In genomic region chr11:114059278-114059983, GRCh38 we compare ENCODE assay signal across 8 cellular contexts. TPM values are rescaled to one million over a fixed set of nuclear protein-coding genes. Genes with fewer than 3 reads are reported as not detected.
A peak's percentile ranks its signal among the peaks of the same experiment; 100 is the strongest.
DNase-seq lines count a peak whose midpoint lies in the region; ATAC-seq and TF ChIP-seq lines count a peak whose summit lies in the region.

A gene with protein sequence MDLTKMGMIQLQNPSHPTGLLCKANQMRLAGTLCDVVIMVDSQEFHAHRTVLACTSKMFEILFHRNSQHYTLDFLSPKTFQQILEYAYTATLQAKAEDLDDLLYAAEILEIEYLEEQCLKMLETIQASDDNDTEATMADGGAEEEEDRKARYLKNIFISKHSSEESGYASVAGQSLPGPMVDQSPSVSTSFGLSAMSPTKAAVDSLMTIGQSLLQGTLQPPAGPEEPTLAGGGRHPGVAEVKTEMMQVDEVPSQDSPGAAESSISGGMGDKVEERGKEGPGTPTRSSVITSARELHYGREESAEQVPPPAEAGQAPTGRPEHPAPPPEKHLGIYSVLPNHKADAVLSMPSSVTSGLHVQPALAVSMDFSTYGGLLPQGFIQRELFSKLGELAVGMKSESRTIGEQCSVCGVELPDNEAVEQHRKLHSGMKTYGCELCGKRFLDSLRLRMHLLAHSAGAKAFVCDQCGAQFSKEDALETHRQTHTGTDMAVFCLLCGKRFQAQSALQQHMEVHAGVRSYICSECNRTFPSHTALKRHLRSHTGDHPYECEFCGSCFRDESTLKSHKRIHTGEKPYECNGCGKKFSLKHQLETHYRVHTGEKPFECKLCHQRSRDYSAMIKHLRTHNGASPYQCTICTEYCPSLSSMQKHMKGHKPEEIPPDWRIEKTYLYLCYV (plus strand): TSS chr11:114059711. CDS start chr11:114063301, 3,590 bp downstream.

- H3K4me3 Mint-ChIP-seq in activated CD8-positive, alpha-beta T cell treated with anti-CD3 and anti-CD28 coated beads for 36 hours = peak within 1 kb of the TSS; percentile 72

- H3K36me3 Mint-ChIP-seq in activated CD8-positive, alpha-beta T cell treated with anti-CD3 and anti-CD28 coated beads for 36 hours (ENCODE audit: low read depth) = no peaks in the 10 kb centered on the region

- peak within 1 kb of the TSS; percentile 85 for H3K4me3 ChIP-seq in lower lobe of right lung

- POLR2A ChIA-PET in activated CD8-positive, alpha-beta T cell treated with anti-CD3 and anti-CD28 coated beads for 36 hours (lab: Charles Lee) = interaction anchor here (1.1 kb wide), 1 partner anchor 121 kb away, joined by 3 read pairs; no protein-coding TSS in a partner anchor

- H3K27ac Mint-ChIP-seq in activated CD8-positive, alpha-beta T cell treated with anti-CD3 and anti-CD28 coated beads for 36 hours = no peak within 1 kb of the TSS

- DNase-seq in CMK (ENCODE audit: low read depth) = peak; percentile 64
- DNase-seq in NCI-H2029 treated with DMSO at 0.1 percent for 48 hours (lab: John Stamatoyannopoulos, UW) = peak; percentile 56
- peak; percentile 59 for DNase-seq in activated CD8-positive, alpha-beta T cell treated with anti-CD3 and anti-CD28 coated beads for 36 hours
- peak; percentile 91 for DNase-seq in ecto neural progenitor cell (ENCODE audit: low spot score)
- peak; percentile 91 for DNase-seq in lower lobe of right lung
- DNase-seq in stimulated activated CD4-positive, alpha-beta T cell treated with anti-CD3 and anti-CD28 coated beads, TNF-alpha, amount 100 ng/mL, for 24 hours (ENCODE audit: low read depth in 3 of 3) = peak in 2 of 3 experiments; percentile 19 to 38
- DNase-seq in GOT3 (lab: John Stamatoyannopoulos, UW) = no peak

- no peak for TF ChIP-seq CTCF in activated CD8-positive, alpha-beta T cell treated with anti-CD3 and anti-CD28 coated beads for 36 hours (IDR thresholded peaks at IDR 0.05)
- no peak for TF ChIP-seq CTCF in lower lobe of right lung (IDR thresholded peaks at IDR 0.05)

- ATAC-seq in activated CD8-positive, alpha-beta T cell treated with anti-CD3 and anti-CD28 coated beads for 36 hours = peak; percentile 71
- peak; percentile 68 to 85 for ATAC-seq in lower lobe of right lung
- no peak for ATAC-seq in HG03457 (IDR thresholded peaks at IDR 0.05; ENCODE audit: unreplicated experiment)

- no peaks in the 10 kb centered on the region for H3K9me3 ChIP-seq in lower lobe of right lung

- CTCF ChIA-PET in activated CD8-positive, alpha-beta T cell treated with anti-CD3 and anti-CD28 coated beads for 36 hours (lab: Charles Lee) = interaction anchor here (1.0 to 2.2 kb wide), 4 partner anchors 10 to 202 kb away, joined by 3 to 8 read pairs (median 6); no protein-coding TSS in a partner anchor

- H3K4me1 ChIP-seq in lower lobe of right lung = peaks cover 45% of the 10 kb centered on the region

- peaks cover 3% of the 10 kb centered on the region for H3K4me1 Mint-ChIP-seq in activated CD8-positive, alpha-beta T cell treated with anti-CD3 and anti-CD28 coated beads for 36 hours (ENCODE audit: low read depth)

- intact Hi-C loops in activated CD8-positive, alpha-beta T cell treated with anti-CD3 and anti-CD28 coated beads for 36 hours (cut with micrococcal nuclease) = loop anchor here (10.0 kb wide), 1 partner anchor 65 kb away; no protein-coding TSS in a partner anchor
- intact Hi-C loops in lower lobe of right lung (cut with DNase I) = no loop called here

- peak within 1 kb of the TSS; percentile 98 for H3K27ac ChIP-seq in lower lobe of right lung

- H3K9me3 Mint-ChIP-seq in activated CD8-positive, alpha-beta T cell treated with anti-CD3 and anti-CD28 coated beads for 36 hours = no peaks in the 10 kb centered on the region

- H3K27me3 Mint-ChIP-seq in activated CD8-positive, alpha-beta T cell treated with anti-CD3 and anti-CD28 coated beads for 36 hours = peaks cover 38% of the 10 kb centered on the region

- H3K27me3 ChIP-seq in lower lobe of right lung (ENCODE audit: low read depth) = peaks cover 7% of the 10 kb centered on the region

- H3K36me3 ChIP-seq in lower lobe of right lung = peaks cover 16% of the 10 kb centered on the region

RNA-seq across cellular contexts. Expression of the gene that starts here (rescaled TPM):
- total RNA-seq in activated CD8-positive, alpha-beta T cell treated with anti-CD3 and anti-CD28 coated beads for 36 hours = 10 to 100 TPM in 1 of 2 experiments, 1 to 10 TPM in 1; 9.5 to 10.1 TPM
- 171 TPM for total RNA-seq in lower lobe of right lung

Comparison
In these comparisons a context has a peak if more than half of its experiments do, and no peak if none do; other contexts are left out.
1. RNA of the gene that starts here (total RNA-seq): 171 TPM in lower lobe of right lung (single experiment); 9.5 to 10.1 TPM in activated CD8-positive, alpha-beta T cell treated with anti-CD3 and anti-CD28 coated beads for 36 hours; every median in the first group is over 10 times any median in the second.